ENCODE assay signal across 20 cellular contexts in the genomic region with DNA sequence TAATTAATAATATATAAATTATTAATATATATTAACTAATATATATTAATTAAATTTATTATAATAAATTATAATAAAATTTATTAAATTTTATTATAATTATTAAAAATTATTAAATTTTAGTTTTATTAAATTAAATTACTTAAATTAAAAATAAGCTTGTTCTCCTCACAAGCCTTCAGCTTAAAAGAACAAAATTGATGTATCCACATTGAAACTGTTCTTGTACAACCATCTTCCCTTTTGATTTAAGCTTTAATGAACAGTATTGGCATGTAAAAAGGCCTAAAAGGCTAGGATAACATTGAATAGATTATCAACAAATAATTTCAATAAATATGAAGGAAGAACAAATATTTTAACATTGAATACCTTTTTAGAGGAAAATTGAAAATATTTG.
"Had no signal": no experiment of that assay in that cellular context is flagged by ENCODE, and none has a peak within 500 bp of the region (broad histone marks: within the 10 kb centered on the region; RNA-seq: fewer than 3 reads in every experiment).

No MANE protein-coding gene starts in this region.

- DNase-seq: Kasumi-1, MM.1S, NCI-H1092 treated with DMSO at 0.1 percent for 48 hours, NCI-H1417 treated with DMSO at 0.1 percent for 48 hours, NCI-H146, NCI-H1694 treated with DMSO at 0.1 percent for 48 hours, NCI-H1930, NCI-H2081, NCI-H2107, NCI-H2171 treated with DMSO at 0.1 percent for 48 hours, NCI-H345, NCI-H446 treated with DMSO at 0.1 percent for 48 hours, NCI-H510A treated with DMSO at 0.1 percent for 48 hours, NCI-H526, NCI-H748 treated with DMSO at 0.1 percent for 48 hours, SHP77, SK-N-SH, SW 1271, T-cell had no signal

- FAIRE-seq: K562 had no signal
